ENCODE assay signal across 18 cellular contexts in genomic region chr12:118541071-118541470, GRCh38.
DNase-seq lines count a peak whose midpoint lies in the region; ATAC-seq lines count a peak whose summit lies in the region.
"Had no signal": no experiment of that assay in that cellular context is flagged by ENCODE, and none has a peak within 500 bp of the region (broad histone marks: within the 10 kb centered on the region; RNA-seq: fewer than 3 reads in every experiment).

No MANE protein-coding gene starts in this region.

- no peak overlapping the region for H3K14ac ChIP-seq in neuronal stem cell (ENCODE audit: low read length)

- H3K4me1 ChIP-seq in neuronal stem cell (ENCODE audit: control insufficient read depth in 2 of 2, insufficient read depth in 1 of 2, low read depth in 1 of 2, low read length in 2 of 2) = peaks cover 0 to 4% of the 10 kb centered on the region in 2 donors
- no peaks in the 10 kb centered on the region for H3K4me1 ChIP-seq in naive thymus-derived CD4-positive, alpha-beta T cell (ENCODE audit: control insufficient read depth in 2 of 2, insufficient read depth in 2 of 2, low read length in 2 of 2)
- H3K4me1 ChIP-seq: A549 had no signal

- H3K79me1 ChIP-seq in neuronal stem cell (ENCODE audit: low read depth, low read length) = no peaks in the 10 kb centered on the region

- H3K4ac ChIP-seq in neuronal stem cell (ENCODE audit: low read length) = no peak overlapping the region

- no peak overlapping the region for H3K18ac ChIP-seq in neuronal stem cell (ENCODE audit: low read length)

- no peak overlapping the region for H2BK120ac ChIP-seq in neuronal stem cell (ENCODE audit: low read depth, low read length)

- no peak overlapping the region for H2AK5ac ChIP-seq in neuronal stem cell (ENCODE audit: low read depth, low read length)

- no peak overlapping the region for H2AFZ ChIP-seq in neuronal stem cell (ENCODE audit: low read length)
- H2AFZ ChIP-seq: GM23248 had no signal

- H2BK5ac ChIP-seq in neuronal stem cell (ENCODE audit: low read length) = no peak overlapping the region

- intact Hi-C loops in naive thymus-derived CD4-positive, alpha-beta T cell (cut with micrococcal nuclease) = no loop called here

- peak; percentile 90 for DNase-seq in G401 (ENCODE audit: low spot score)
- DNase-seq in cerebellar cortex (ENCODE audit: low spot score) = peak; percentile 87
- DNase-seq in neuronal stem cell (ENCODE audit: low spot score) = no peak
- no peak for DNase-seq in stimulated activated naive CD4-positive, alpha-beta T cell (lab: John Stamatoyannopoulos, UW)
- DNase-seq in naive thymus-derived CD4-positive, alpha-beta T cell = no peak
- DNase-seq: 8988T; Calu3; CD4-positive, alpha-beta memory T cell; COR-L47; DMS53; DMS79 treated with DMSO at 0.1 percent for 48 hours; GDM1; GM23248; H9 had no signal

- no peak overlapping the region for H4K8ac ChIP-seq in neuronal stem cell (ENCODE audit: low read depth, low read length)

- H3K36me3 ChIP-seq in neuronal stem cell (replicated peaks in 1 of 2; ENCODE audit: control insufficient read depth in 2 of 2, insufficient read depth in 2 of 2, low read length in 2 of 2) = no peaks in the 10 kb centered on the region
- no peaks in the 10 kb centered on the region for H3K36me3 ChIP-seq in naive thymus-derived CD4-positive, alpha-beta T cell (ENCODE audit: control insufficient read depth in 2 of 3, insufficient read depth in 3 of 3, low read length in 3 of 3)

- WGBS in neuronal stem cell (ENCODE audit: extremely low coverage in 2 of 2, insufficient read length in 2 of 2, insufficient replicate concordance in 1 of 2), 2 donors = no CpG with 5 or more reads among the region's 3 CpGs

- H3K27ac Mint-ChIP-seq in naive thymus-derived CD4-positive, alpha-beta T cell = no peak overlapping the region
- H3K27ac Mint-ChIP-seq: CD4-positive, alpha-beta memory T cell had no signal

- H3K9me3 ChIP-seq in neuronal stem cell (replicated peaks in 1 of 2; ENCODE audit: control insufficient read depth in 2 of 2, insufficient read depth in 1 of 2, low read depth in 1 of 2, low read length in 2 of 2) = no peaks in the 10 kb centered on the region
- no peaks in the 10 kb centered on the region for H3K9me3 ChIP-seq in naive thymus-derived CD4-positive, alpha-beta T cell (ENCODE audit: control insufficient read depth in 2 of 3, low read length in 3 of 3)
- H3K9me3 ChIP-seq: A549 had no signal

- no peak for ATAC-seq in naive thymus-derived CD4-positive, alpha-beta T cell
- no peak for ATAC-seq in HG03354 (IDR thresholded peaks at IDR 0.05; ENCODE audit: poor library complexity, severe bottlenecking, unreplicated experiment)
- ATAC-seq: GM12878, HCT116 had no signal

- no peak overlapping the region for H2BK12ac ChIP-seq in neuronal stem cell (ENCODE audit: low read length)

- no peak overlapping the region for H3K4me2 ChIP-seq in neuronal stem cell (ENCODE audit: insufficient read depth, low read length, poor library complexity, severe bottlenecking)
- H3K4me2 ChIP-seq: A549 had no signal

- H4K91ac ChIP-seq in neuronal stem cell (ENCODE audit: low read depth, low read length, poor library complexity) = no peak overlapping the region

- peaks cover 0 to 25% (median 13%) of the 10 kb centered on the region in 5 donors for H3K27me3 Mint-ChIP-seq in naive thymus-derived CD4-positive, alpha-beta T cell

- H3K27me3 ChIP-seq in neuronal stem cell (ENCODE audit: control insufficient read depth in 3 of 3, insufficient read depth in 3 of 3, low read depth in 1 of 3, low read length in 3 of 3) = no peaks in the 10 kb centered on the region
- no peaks in the 10 kb centered on the region for H3K27me3 ChIP-seq in naive thymus-derived CD4-positive, alpha-beta T cell (ENCODE audit: control insufficient read depth in 2 of 2, insufficient read depth in 2 of 2, low read length in 2 of 2)

- CTCF ChIA-PET in naive thymus-derived CD4-positive, alpha-beta T cell (lab: Charles Lee) = no interaction called here

- H3K27ac ChIP-seq in neuronal stem cell (replicated peaks; ENCODE audit: low read length) = no peak overlapping the region
- H3K27ac ChIP-seq in naive thymus-derived CD4-positive, alpha-beta T cell (ENCODE audit: low read depth, low read length) = no peak overlapping the region
- H3K27ac ChIP-seq: A549, GM23248 had no signal

- no peaks in the 10 kb centered on the region for H3K4me1 Mint-ChIP-seq in naive thymus-derived CD4-positive, alpha-beta T cell
- H3K4me1 Mint-ChIP-seq: CD4-positive, alpha-beta memory T cell had no signal

- H3K9ac ChIP-seq in neuronal stem cell (ENCODE audit: low read depth, low read length, poor library complexity) = peak overlapping the region; percentile 15
- H3K9ac ChIP-seq: GM23248 had no signal

- no peaks in the 10 kb centered on the region for H3K36me3 Mint-ChIP-seq in naive thymus-derived CD4-positive, alpha-beta T cell
- H3K36me3 Mint-ChIP-seq: CD4-positive, alpha-beta memory T cell had no signal

- no peak overlapping the region for H3K4me3 ChIP-seq in neuronal stem cell (ENCODE audit: low read length in 2 of 2)
- H3K4me3 ChIP-seq in naive thymus-derived CD4-positive, alpha-beta T cell (ENCODE audit: low read length) = no peak overlapping the region
- H3K4me3 ChIP-seq: A549, GM12878, GM23248 had no signal

- in situ Hi-C loops in G401 (cut with HindIII; ENCODE audit: low sequenced_read_pairs) = no loop called here

- H2BK15ac ChIP-seq in neuronal stem cell (ENCODE audit: low read length) = no peak overlapping the region

- POLR2A ChIA-PET in naive thymus-derived CD4-positive, alpha-beta T cell (lab: Charles Lee) = no interaction called here

- no peak overlapping the region for H3K23ac ChIP-seq in neuronal stem cell (ENCODE audit: low read depth, low read length, poor library complexity)

- H3K9me3 Mint-ChIP-seq in naive thymus-derived CD4-positive, alpha-beta T cell = peaks cover 0 to 5% (median 3%) of the 10 kb centered on the region in 11 donors
- H3K9me3 Mint-ChIP-seq: H9 had no signal

- no peak overlapping the region for H3K4me3 Mint-ChIP-seq in naive thymus-derived CD4-positive, alpha-beta T cell
- H3K4me3 Mint-ChIP-seq: CD4-positive, alpha-beta memory T cell; H9 had no signal

Comparison
In these comparisons a context has a peak if more than half of its experiments do, and no peak if none do; other contexts are left out.
1. DNase-seq: peak in G401 (single experiment) and cerebellar cortex (single experiment); none in neuronal stem cell (single experiment), stimulated activated naive CD4-positive, alpha-beta T cell (0 of 6) and naive thymus-derived CD4-positive, alpha-beta T cell (0 of 9).